In genomic region chr14:60485057-60485599, GRCh38 we compare ENCODE assay signal across 11 cellular contexts. TPM values are rescaled to one million over a fixed set of nuclear protein-coding genes. Genes with fewer than 3 reads are reported as not detected.
DNase-seq lines count a peak whose midpoint lies in the region; ATAC-seq and TF ChIP-seq lines count a peak whose summit lies in the region.
"Had no signal": no experiment of that assay in that cellular context is flagged by ENCODE, and none has a peak within 500 bp of the region (broad histone marks: within the 10 kb centered on the region; RNA-seq: fewer than 3 reads in every experiment).

No MANE protein-coding gene starts in this region.

- no peak for ATAC-seq in GM18858 (IDR thresholded peaks at IDR 0.05; ENCODE audit: unreplicated experiment)
- no peak for ATAC-seq in lower lobe of right lung

- H3K9me3 ChIP-seq in SK-N-SH: no peaks in the 10 kb centered on the region
- H3K9me3 ChIP-seq in hepatocyte (ENCODE audit: low read depth): no peaks in the 10 kb centered on the region
- H3K9me3 ChIP-seq in sigmoid colon: peaks cover 0 to 4% (median 2%) of the 10 kb centered on the region in 4 donors
- no peaks in the 10 kb centered on the region for H3K9me3 ChIP-seq in lower lobe of right lung

- POLR2A ChIA-PET in SK-N-SH (lab: Yijun Ruan, JAX): interaction anchor here (1.5 kb wide), 1 partner anchor 135 kb away, joined by 6 read pairs; no protein-coding TSS in a partner anchor

- intact Hi-C loops in sigmoid colon (cut with DNase I) (no loop called here), lower lobe of right lung (cut with DNase I) (no loop called here)

- no peak for TF ChIP-seq EP300 in SK-N-SH (IDR thresholded peaks at IDR 0.05; ENCODE audit: borderline replicate concordance in 1 of 2, low read depth in 1 of 2, low read length in 1 of 2)
- TF ChIP-seq EP300 in sigmoid colon (IDR thresholded peaks at IDR 0.05): no peak

- H3K27me3 ChIP-seq in H7 (ENCODE audit: control insufficient read depth, insufficient read depth, low read length) (peaks cover 25% of the 10 kb centered on the region), SK-N-SH (ENCODE audit: insufficient read depth) (peaks cover 8% of the 10 kb centered on the region; the same call in 1 of the 2 replicates), hepatocyte (peaks cover 66% of the 10 kb centered on the region), sigmoid colon (peaks cover 12 to 62% (median 30%) of the 10 kb centered on the region in 3 donors), lower lobe of right lung (ENCODE audit: low read depth) (peaks cover 45% of the 10 kb centered on the region)

- TF ChIP-seq CTCF in SK-N-SH (IDR thresholded peaks at IDR 0.05) (no peak), hepatocyte (IDR thresholded peaks at IDR 0.05; ENCODE audit: poor library complexity) (no peak), sigmoid colon (IDR thresholded peaks at IDR 0.05) (no peak), lower lobe of right lung (IDR thresholded peaks at IDR 0.05) (no peak)

- CTCF ChIA-PET in SK-N-SH (lab: Yijun Ruan, JAX): interaction anchor here (2.5 kb wide), 1 partner anchor 135 kb away, joined by 25 read pairs; no protein-coding TSS in a partner anchor

- WGBS in SK-N-SH (ENCODE audit: low lambda C conversion rate): 50% methylated on average over 23 of the region's 25 CpGs
- 6% methylated on average over 25 of the region's 25 CpGs for WGBS in hepatocyte (ENCODE audit: low lambda C conversion rate, missing lambda C conversion rate)
- 9 to 25% methylated on average over 25 of the region's 25 CpGs for whole genome bisulfite sequencing in sigmoid colon, 2 donors

- TF ChIP-seq POLR2A in sigmoid colon (IDR thresholded peaks at IDR 0.05): no peak

- H3K4me2 ChIP-seq in SK-N-SH (peak overlapping the region; percentile 84), hepatocyte (peak overlapping the region; percentile 91)

- TF ChIP-seq RAD21 in SK-N-SH (IDR thresholded peaks at IDR 0.05; ENCODE audit: low read length): no peak

- H3K4me1 ChIP-seq in SK-N-SH (ENCODE audit: control insufficient read depth in 1 of 2, insufficient read depth in 2 of 2, low read depth in 1 of 2, low read length in 1 of 2) (no peaks in the 10 kb centered on the region; a peak in 1 of 4 replicates), hepatocyte (ENCODE audit: insufficient read depth) (no peaks in the 10 kb centered on the region), sigmoid colon (peaks cover 0 to 9% (median 8%) of the 10 kb centered on the region in 4 donors), lower lobe of right lung (no peaks in the 10 kb centered on the region)

- peak overlapping the region; percentile 80; the same call in 1 of the 2 replicates for H2AFZ ChIP-seq in SK-N-SH (ENCODE audit: low read depth)
- peak overlapping the region; percentile 75 for H2AFZ ChIP-seq in hepatocyte

- DNase-seq in H7 (peak; percentile 36), SK-N-SH (no peak), hepatocyte (ENCODE audit: low spot score) (no peak), sigmoid colon (no peak), cerebellum (ENCODE audit: low spot score) (no peak), lower lobe of right lung (no peak)
- no peak for DNase-seq in central memory CD4-positive, alpha-beta T cell
- DNase-seq: HCEC 1CT had no signal

- H3K4me3 ChIP-seq in H7 (ENCODE audit: insufficient read depth, low read depth, low read length) (peak overlapping the region; percentile 42), SK-N-SH (ENCODE audit: low read depth in 2 of 2, low read length in 1 of 2) (peak overlapping the region; percentile 64 to 68), hepatocyte (peak overlapping the region; percentile 38), sigmoid colon (peak overlapping the region in 3 of 4 donors; percentile 37 to 51 (median 39)), lower lobe of right lung (no peak overlapping the region)

- H3K79me2 ChIP-seq in SK-N-SH (ENCODE audit: insufficient read depth) (no peaks in the 10 kb centered on the region), hepatocyte (no peaks in the 10 kb centered on the region)

- H3K9me2 ChIP-seq in SK-N-SH: no peaks in the 10 kb centered on the region; the same call in 1 of the 2 replicates
- H3K9me2 ChIP-seq in hepatocyte (replicated peaks; ENCODE audit: insufficient read depth): no peaks in the 10 kb centered on the region

- H4K20me1 ChIP-seq in SK-N-SH (ENCODE audit: insufficient read depth) (no peaks in the 10 kb centered on the region), hepatocyte (ENCODE audit: insufficient read depth, poor library complexity, severe bottlenecking) (no peaks in the 10 kb centered on the region)

- H3F3A ChIP-seq in SK-N-SH (replicated peaks; ENCODE audit: insufficient read depth): peaks cover 7% of the 10 kb centered on the region

- no peaks in the 10 kb centered on the region for H3K36me3 ChIP-seq in H7 (replicated peaks; ENCODE audit: control insufficient read depth, insufficient read depth, low read length)
- peaks cover 0 to 5% of the 10 kb centered on the region in 2 experiments for H3K36me3 ChIP-seq in SK-N-SH (replicated peaks in 1 of 2; ENCODE audit: control insufficient read depth in 1 of 2, insufficient read depth in 2 of 2, low read length in 1 of 2)
- H3K36me3 ChIP-seq in hepatocyte (replicated peaks; ENCODE audit: insufficient read depth, low read depth): no peaks in the 10 kb centered on the region
- no peaks in the 10 kb centered on the region for H3K36me3 ChIP-seq in sigmoid colon
- H3K36me3 ChIP-seq in lower lobe of right lung: no peaks in the 10 kb centered on the region

- peak overlapping the region in 1 of 2 experiments; percentile 60; a peak in 1 of 4 replicates for H3K27ac ChIP-seq in SK-N-SH (ENCODE audit: low read depth in 2 of 2, low read length in 1 of 2)
- H3K27ac ChIP-seq in hepatocyte: no peak overlapping the region
- no peak overlapping the region for H3K27ac ChIP-seq in sigmoid colon
- no peak overlapping the region for H3K27ac ChIP-seq in lower lobe of right lung

- H3K9ac ChIP-seq in SK-N-SH: peak overlapping the region; percentile 72

TF ChIP-seq in SK-N-SH, 30 proteins besides CTCF, POLR2A, EP300 and RAD21:
- TF ChIP-seq, protein P1, sequence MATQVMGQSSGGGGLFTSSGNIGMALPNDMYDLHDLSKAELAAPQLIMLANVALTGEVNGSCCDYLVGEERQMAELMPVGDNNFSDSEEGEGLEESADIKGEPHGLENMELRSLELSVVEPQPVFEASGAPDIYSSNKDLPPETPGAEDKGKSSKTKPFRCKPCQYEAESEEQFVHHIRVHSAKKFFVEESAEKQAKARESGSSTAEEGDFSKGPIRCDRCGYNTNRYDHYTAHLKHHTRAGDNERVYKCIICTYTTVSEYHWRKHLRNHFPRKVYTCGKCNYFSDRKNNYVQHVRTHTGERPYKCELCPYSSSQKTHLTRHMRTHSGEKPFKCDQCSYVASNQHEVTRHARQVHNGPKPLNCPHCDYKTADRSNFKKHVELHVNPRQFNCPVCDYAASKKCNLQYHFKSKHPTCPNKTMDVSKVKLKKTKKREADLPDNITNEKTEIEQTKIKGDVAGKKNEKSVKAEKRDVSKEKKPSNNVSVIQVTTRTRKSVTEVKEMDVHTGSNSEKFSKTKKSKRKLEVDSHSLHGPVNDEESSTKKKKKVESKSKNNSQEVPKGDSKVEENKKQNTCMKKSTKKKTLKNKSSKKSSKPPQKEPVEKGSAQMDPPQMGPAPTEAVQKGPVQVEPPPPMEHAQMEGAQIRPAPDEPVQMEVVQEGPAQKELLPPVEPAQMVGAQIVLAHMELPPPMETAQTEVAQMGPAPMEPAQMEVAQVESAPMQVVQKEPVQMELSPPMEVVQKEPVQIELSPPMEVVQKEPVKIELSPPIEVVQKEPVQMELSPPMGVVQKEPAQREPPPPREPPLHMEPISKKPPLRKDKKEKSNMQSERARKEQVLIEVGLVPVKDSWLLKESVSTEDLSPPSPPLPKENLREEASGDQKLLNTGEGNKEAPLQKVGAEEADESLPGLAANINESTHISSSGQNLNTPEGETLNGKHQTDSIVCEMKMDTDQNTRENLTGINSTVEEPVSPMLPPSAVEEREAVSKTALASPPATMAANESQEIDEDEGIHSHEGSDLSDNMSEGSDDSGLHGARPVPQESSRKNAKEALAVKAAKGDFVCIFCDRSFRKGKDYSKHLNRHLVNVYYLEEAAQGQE (IDR thresholded peaks at IDR 0.05; ENCODE audit: low read depth, low read length): no peak
- TF ChIP-seq, protein P2, sequence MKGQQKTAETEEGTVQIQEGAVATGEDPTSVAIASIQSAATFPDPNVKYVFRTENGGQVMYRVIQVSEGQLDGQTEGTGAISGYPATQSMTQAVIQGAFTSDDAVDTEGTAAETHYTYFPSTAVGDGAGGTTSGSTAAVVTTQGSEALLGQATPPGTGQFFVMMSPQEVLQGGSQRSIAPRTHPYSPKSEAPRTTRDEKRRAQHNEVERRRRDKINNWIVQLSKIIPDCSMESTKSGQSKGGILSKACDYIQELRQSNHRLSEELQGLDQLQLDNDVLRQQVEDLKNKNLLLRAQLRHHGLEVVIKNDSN (IDR thresholded peaks at IDR 0.05; ENCODE audit: borderline replicate concordance, low read depth): no peak
- TF ChIP-seq MXI1 (IDR thresholded peaks at IDR 0.05; ENCODE audit: low read depth, low read length) (peak; percentile 6; the same call in 1 of the 2 replicates), NRF1 (IDR thresholded peaks at IDR 0.05; ENCODE audit: low read depth, low read length) (no peak)

RNA-seq across cellular contexts. Expression of gene C14orf39, which starts 0.7 kb away (rescaled TPM):
- 0.67 and 0.80 TPM in 2 replicates for total RNA-seq in H7 (2014; rRNA removed; shearing (Covaris generic))
- 0.13 and 0.18 TPM in 2 replicates for polyA plus RNA-seq in SK-N-SH (2012; rRNA removed)
- polyA plus RNA-seq in SK-N-SH (2012; cell fraction: cytosol; rRNA removed): 0.54 TPM in 2 replicates
- 0.27 and 0.70 TPM in 2 replicates for polyA plus RNA-seq in SK-N-SH (2012; cell fraction: nucleus; rRNA removed)
- 0.28 and 0.37 TPM in 2 replicates for total RNA-seq in hepatocyte
- 0.45 TPM in 1 of 2 replicates, not detected in the other for polyA plus RNA-seq in hepatocyte
- total RNA-seq in sigmoid colon: 1 to 10 TPM in 1 of 4 donors, under 1 TPM in 2, not detected in 1; 0.16 to 1.6 (median 0.36) TPM
- polyA plus RNA-seq in sigmoid colon: not detected
- 0.09 TPM for total RNA-seq in cerebellum
- not detected for total RNA-seq in lower lobe of right lung
- total RNA-seq: activated CD4-positive, alpha-beta memory T cell treated with anti-CD3 and anti-CD28 coated beads for 36 hours had no signal

RNA-seq across cellular contexts. Expression of gene SIX6, which starts 23.8 kb away (rescaled TPM):
- 0.04 and 0.07 TPM in 2 replicates for total RNA-seq in H7 (2014; rRNA removed; shearing (Covaris generic))
- not detected in 2 replicates for polyA plus RNA-seq in SK-N-SH (2012; rRNA removed)
- 0.01 TPM in 1 of 2 replicates, not detected in the other for polyA plus RNA-seq in SK-N-SH (2012; cell fraction: cytosol; rRNA removed)
- polyA plus RNA-seq in SK-N-SH (2012; cell fraction: nucleus; rRNA removed): not detected in 2 replicates
- total RNA-seq in hepatocyte: not detected in 2 replicates
- polyA plus RNA-seq in hepatocyte: not detected in 2 replicates
- not detected for total RNA-seq in sigmoid colon
- polyA plus RNA-seq in sigmoid colon: not detected
- total RNA-seq in cerebellum: not detected
- not detected for total RNA-seq in lower lobe of right lung
- total RNA-seq: activated CD4-positive, alpha-beta memory T cell treated with anti-CD3 and anti-CD28 coated beads for 36 hours; pulmonary artery endothelial cell had no signal
